Comparison of ENCODE assay signal across 10 cellular contexts in genomic region chr13:50589139-50589538, GRCh38.
A peak's percentile ranks its signal among the peaks of the same experiment; 100 is the strongest.
DNase-seq lines count a peak whose midpoint lies in the region; ATAC-seq and TF ChIP-seq lines count a peak whose summit lies in the region.
"Had no signal": no experiment of that assay in that cellular context is flagged by ENCODE, and none has a peak within 500 bp of the region (broad histone marks: within the 10 kb centered on the region; RNA-seq: fewer than 3 reads in every experiment).

No MANE protein-coding gene starts in this region.

- H3K27me3 ChIP-seq in smooth muscle cell (ENCODE audit: low read depth) (no peaks in the 10 kb centered on the region), lower lobe of right lung (ENCODE audit: low read depth) (no peaks in the 10 kb centered on the region)

- no peaks in the 10 kb centered on the region for H3K9me3 ChIP-seq in smooth muscle cell (replicated peaks; ENCODE audit: low read depth)
- no peaks in the 10 kb centered on the region for H3K9me3 ChIP-seq in lower lobe of right lung

- H3K36me3 ChIP-seq in smooth muscle cell (ENCODE audit: low read depth) (no peaks in the 10 kb centered on the region), lower lobe of right lung (no peaks in the 10 kb centered on the region)

- ATAC-seq in HG03159 (IDR thresholded peaks at IDR 0.05; ENCODE audit: unreplicated experiment) (no peak), lower lobe of right lung (no peak)
- ATAC-seq: WTC11 had no signal

- no peaks in the 10 kb centered on the region for H3K79me2 ChIP-seq in smooth muscle cell (ENCODE audit: low read depth)

- H3K4me1 ChIP-seq in smooth muscle cell (ENCODE audit: low read depth) = peaks cover 32% of the 10 kb centered on the region
- H3K4me1 ChIP-seq in lower lobe of right lung = no peaks in the 10 kb centered on the region

- H4K20me1 ChIP-seq in smooth muscle cell (ENCODE audit: low read depth) = no peaks in the 10 kb centered on the region

- peak overlapping the region; percentile 64 for H3K9ac ChIP-seq in smooth muscle cell (ENCODE audit: low read depth)

- peak overlapping the region; percentile 28 for H3K4me2 ChIP-seq in smooth muscle cell

- intact Hi-C loops in lower lobe of right lung (cut with DNase I) = no loop called here

- DNase-seq in NOMO-1 treated with DMSO at 0.1 percent for 48 hours (lab: John Stamatoyannopoulos, UW; ENCODE audit: unreplicated experiment) = peak; percentile 38
- DNase-seq in NOMO-1 treated with dmso at 0.1 percent for 144 hours (lab: John Stamatoyannopoulos, UW; ENCODE audit: unreplicated experiment) = no peak
- peak; percentile 93 for DNase-seq in NCI-H226
- peak; percentile 36 for DNase-seq in cerebellar cortex (ENCODE audit: low spot score)
- DNase-seq in smooth muscle cell (lab: John Stamatoyannopoulos, UW; ENCODE audit: unreplicated experiment) = no peak
- DNase-seq in lower lobe of right lung = no peak
- DNase-seq in stimulated activated CD4-positive, alpha-beta T cell treated with anti-CD3 and anti-CD28 coated beads, Interleukin-12 subunit alpha, Interleukin-12 subunit beta, amount 100 ng/mL, for 4 hours = no peak
- DNase-seq: posterior cingulate gyrus had no signal

- TF ChIP-seq CTCF in smooth muscle cell (IDR thresholded peaks at IDR 0.05; ENCODE audit: borderline replicate concordance, insufficient read depth, poor library complexity, severe bottlenecking) (no peak), lower lobe of right lung (IDR thresholded peaks at IDR 0.05) (no peak)

- H3K27ac ChIP-seq in smooth muscle cell (ENCODE audit: low read depth) (peak overlapping the region; percentile 93), lower lobe of right lung (no peak overlapping the region)

- peaks cover 3% of the 10 kb centered on the region for H3F3A ChIP-seq in smooth muscle cell (ENCODE audit: low read depth)

- no peak overlapping the region for H3K4me3 ChIP-seq in smooth muscle cell
- no peak overlapping the region for H3K4me3 ChIP-seq in lower lobe of right lung

- H2AFZ ChIP-seq in smooth muscle cell (ENCODE audit: low read depth) = no peak overlapping the region

Comparison
In these comparisons a context has a peak if more than half of its experiments do, and no peak if none do; other contexts are left out.
1. DNase-seq: peak in NOMO-1 treated with DMSO at 0.1 percent for 48 hours (single experiment), NCI-H226 (single experiment) and cerebellar cortex (single experiment); none in NOMO-1 treated with dmso at 0.1 percent for 144 hours (single experiment), smooth muscle cell (single experiment), lower lobe of right lung (single experiment) and stimulated activated CD4-positive, alpha-beta T cell treated with anti-CD3 and anti-CD28 coated beads, Interleukin-12 subunit alpha, Interleukin-12 subunit beta, amount 100 ng/mL, for 4 hours (single experiment).